In the genomic region with DNA sequence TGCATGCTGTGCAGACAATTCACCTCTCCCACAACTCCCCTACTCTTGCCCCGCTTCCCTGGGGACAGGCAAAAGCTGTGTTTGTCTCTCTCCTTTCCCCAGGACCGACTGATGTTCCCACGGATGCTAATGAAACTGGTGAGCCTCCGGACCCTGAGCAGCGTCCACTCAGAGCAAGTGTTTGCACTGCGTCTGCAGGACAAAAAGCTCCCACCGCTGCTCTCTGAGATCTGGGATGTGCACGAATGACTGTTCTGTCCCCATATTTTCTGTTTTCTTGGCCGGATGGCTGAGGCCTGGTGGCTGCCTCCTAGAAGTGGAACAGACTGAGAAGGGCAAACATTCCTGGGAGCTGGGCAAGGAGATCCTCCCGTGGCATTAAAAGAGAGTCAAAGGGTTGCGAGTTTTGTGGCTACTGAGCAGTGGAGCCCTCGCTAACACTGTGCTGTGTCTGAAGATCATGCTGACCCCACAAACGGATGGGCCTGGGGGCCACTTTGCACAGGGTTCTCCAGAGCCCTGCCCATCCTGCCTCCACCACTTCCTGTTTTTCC, we compare ENCODE assay signal across 8 cellular contexts. TPM values are rescaled to one million over a fixed set of nuclear protein-coding genes. Genes with fewer than 3 reads are reported as not detected.
DNase-seq lines count a peak whose midpoint lies in the region; ATAC-seq and TF ChIP-seq lines count a peak whose summit lies in the region.

No MANE protein-coding gene starts in this region.

- no peaks in the 10 kb centered on the region for H3K36me3 Mint-ChIP-seq in natural killer cell treated with Interleukin-12 subunit alpha and Interleukin-12 subunit beta and Interleukin-15 and Interleukin-18, amount 100 ng/mL, for 72 hours

- H3K9me3 Mint-ChIP-seq in natural killer cell treated with Interleukin-12 subunit alpha and Interleukin-12 subunit beta and Interleukin-15 and Interleukin-18, amount 100 ng/mL, for 72 hours, result no peaks in the 10 kb centered on the region

- H3K4me1 Mint-ChIP-seq in natural killer cell treated with Interleukin-12 subunit alpha and Interleukin-12 subunit beta and Interleukin-15 and Interleukin-18, amount 100 ng/mL, for 72 hours (ENCODE audit: low read depth in 2 of 2), result peaks cover 39 to 46% of the 10 kb centered on the region in 2 donors

- H3K4me3 ChIP-seq in A673 (ENCODE audit: low read depth, low read length, poor library complexity, severe bottlenecking) (peak overlapping the region; percentile 65), HL-60 (replicated peaks; ENCODE audit: insufficient read depth, low read length) (no peak overlapping the region)

- POLR2A ChIA-PET in A673 (lab: Charles Lee; ENCODE audit: low non-redundant PET), result no interaction called here

- intact Hi-C loops in A673 (cut with micrococcal nuclease; ENCODE audit: unreplicated experiment), result loop anchor here (2.0 to 5.0 kb wide), 3 partner anchors 54 to 579 kb away; partner anchors contain the start of genes ARFGAP2, DDB2 and NUP160

- peak overlapping the region; percentile 95 for H3K27ac ChIP-seq in A673 (ENCODE audit: low read depth, low read length, poor library complexity, severe bottlenecking)
- H3K27ac ChIP-seq in HL-60 (replicated peaks), result peak overlapping the region; percentile 97
- H3K27ac ChIP-seq in caudate nucleus (ENCODE audit: low read depth, low read length), result peak overlapping the region; percentile 96

- H3K36me3 ChIP-seq in A673 (ENCODE audit: insufficient read depth, low read length, poor library complexity, severe bottlenecking), result no peaks in the 10 kb centered on the region

- peaks cover 42% of the 10 kb centered on the region for H3K4me1 ChIP-seq in A673 (ENCODE audit: insufficient read depth, low read length, poor library complexity, severe bottlenecking)

- DNase-seq in A673 (ENCODE audit: low spot score), result no peak
- DNase-seq in HL-60 (ENCODE audit: low read depth in 1 of 2, low spot score in 1 of 2), result no peak
- DNase-seq in caudate nucleus (lab: John Stamatoyannopoulos, UW), result no peak
- DNase-seq in natural killer cell treated with Interleukin-12 subunit alpha and Interleukin-12 subunit beta and Interleukin-15 and Interleukin-18, amount 100 ng/mL, for 72 hours (ENCODE audit: low spot score), result no peak
- DNase-seq in RKO (ENCODE audit: low spot score), result no peak
- DNase-seq in HK-2 (ENCODE audit: unreplicated experiment), result no peak
- DNase-seq in glomerular visceral epithelial cell (ENCODE audit: extremely low spot score), result no peak

- BruUV-seq in A673 (replicated peaks; lab: Mats Ljungman, UMichigan), result TSS peak; percentile 87

- H3K27ac Mint-ChIP-seq in natural killer cell treated with Interleukin-12 subunit alpha and Interleukin-12 subunit beta and Interleukin-15 and Interleukin-18, amount 100 ng/mL, for 72 hours, result peak overlapping the region; percentile 88 to 97

- no peaks in the 10 kb centered on the region for H3K27me3 ChIP-seq in A673 (replicated peaks; ENCODE audit: insufficient read depth, low read depth, low read length, poor library complexity)
- H3K27me3 ChIP-seq in HL-60 (ENCODE audit: insufficient read depth, poor library complexity, severe bottlenecking), result no peaks in the 10 kb centered on the region

- no peaks in the 10 kb centered on the region for H3K9me3 ChIP-seq in A673 (ENCODE audit: low read depth, low read length, poor library complexity, severe bottlenecking)

- CTCF ChIA-PET in A673 (lab: Charles Lee), result no interaction called here

- TF ChIP-seq CTCF in A673 (conservative IDR thresholded peaks at IDR 0.05; ENCODE audit: low read depth, low read length), result no peak
- no peak for TF ChIP-seq CTCF in HL-60 (IDR thresholded peaks at IDR 0.05; ENCODE audit: insufficient read depth, low read length)

- H3K27me3 Mint-ChIP-seq in natural killer cell treated with Interleukin-12 subunit alpha and Interleukin-12 subunit beta and Interleukin-15 and Interleukin-18, amount 100 ng/mL, for 72 hours, result no peaks in the 10 kb centered on the region

- ATAC-seq in natural killer cell treated with Interleukin-12 subunit alpha and Interleukin-12 subunit beta and Interleukin-15 and Interleukin-18, amount 100 ng/mL, for 72 hours, result no peak
- no peak for ATAC-seq in HG03460 (IDR thresholded peaks at IDR 0.05; ENCODE audit: unreplicated experiment)

- peak overlapping the region; percentile 93 for H3K4me3 Mint-ChIP-seq in natural killer cell treated with Interleukin-12 subunit alpha and Interleukin-12 subunit beta and Interleukin-15 and Interleukin-18, amount 100 ng/mL, for 72 hours

RNA-seq across cellular contexts. Expression of gene MADD, which starts 1.4 kb away (rescaled TPM):
- total RNA-seq in A673 (2021), result 132 and 133 TPM in 2 replicates
- 100 to 1,000 TPM in 1 of 2 donors, 10 to 100 TPM in 1; 94.1 to 120 TPM for total RNA-seq in natural killer cell treated with Interleukin-12 subunit alpha and Interleukin-12 subunit beta and Interleukin-15 and Interleukin-18, amount 100 ng/mL, for 72 hours

RNA-seq across cellular contexts. Expression of gene NR1H3, which starts 10.7 kb away (rescaled TPM):
- 14.5 and 19.5 TPM in 2 replicates for total RNA-seq in A673 (2021)
- 1 to 10 TPM; 6.3 to 8.9 TPM for total RNA-seq in natural killer cell treated with Interleukin-12 subunit alpha and Interleukin-12 subunit beta and Interleukin-15 and Interleukin-18, amount 100 ng/mL, for 72 hours

RNA-seq across cellular contexts. Expression of gene ACP2, which starts 19.9 kb away (rescaled TPM):
- 63.3 and 68.1 TPM in 2 replicates for total RNA-seq in A673 (2021)
- total RNA-seq in natural killer cell treated with Interleukin-12 subunit alpha and Interleukin-12 subunit beta and Interleukin-15 and Interleukin-18, amount 100 ng/mL, for 72 hours, result 10 to 100 TPM; 27.3 to 33.3 TPM

RNA-seq across cellular contexts. Expression of gene DDB2, which starts 53.8 kb away (rescaled TPM):
- 71.4 and 96.9 TPM in 2 replicates for total RNA-seq in A673 (2021)
- total RNA-seq in natural killer cell treated with Interleukin-12 subunit alpha and Interleukin-12 subunit beta and Interleukin-15 and Interleukin-18, amount 100 ng/mL, for 72 hours, result 10 to 100 TPM; 47.9 to 71.7 TPM
